In genomic region chr7:134343796-134344195, GRCh38 we compare ENCODE assay signal across 26 cellular contexts. TPM values are rescaled to one million over a fixed set of nuclear protein-coding genes. Genes with fewer than 3 reads are reported as not detected.
A peak's percentile ranks its signal among the peaks of the same experiment; 100 is the strongest.
DNase-seq lines count a peak whose midpoint lies in the region; ATAC-seq, FAIRE-seq and TF ChIP-seq lines count a peak whose summit lies in the region.
"Had no signal": no experiment of that assay in that cellular context is flagged by ENCODE, and none has a peak within 500 bp of the region (broad histone marks: within the 10 kb centered on the region; RNA-seq: fewer than 3 reads in every experiment).

No MANE protein-coding gene starts in this region.

- H3K9me3 ChIP-seq in HepG2 (ENCODE audit: low read length) (no peaks in the 10 kb centered on the region), right lobe of liver (no peaks in the 10 kb centered on the region)
- H3K9me3 ChIP-seq: BE2C; BLaER1 treated with 17β-estradiol and CSF1 and Interleukin-3, amounts not matched to agents 10 nM and 100 nM; HAP-1 had no signal

- DNase-seq in HepG2 (ENCODE audit: low spot score): no peak
- DNase-seq in right lobe of liver: no peak
- DNase-seq in cerebellar cortex (ENCODE audit: low spot score): peak; percentile 67
- DNase-seq in mesothelial cell of epicardium (ENCODE audit: low spot score in 2 of 2, unreplicated experiment in 2 of 2): no peak
- DNase-seq in NCI-H1694 (lab: John Stamatoyannopoulos, UW): no peak
- DNase-seq in T1000 (lab: John Stamatoyannopoulos, UW): no peak
- no peak for DNase-seq in NCI-H748 (lab: John Stamatoyannopoulos, UW; ENCODE audit: unreplicated experiment)
- DNase-seq: ACHN; AML-193; BE2C; CD4-positive, alpha-beta T cell; CD8-positive, alpha-beta memory T cell; DMS153; DND-41; GDM1; HFFc6 had no signal

- H3K36me3 ChIP-seq in HepG2 (replicated peaks in 1 of 2; ENCODE audit: control insufficient read depth in 1 of 2, insufficient read depth in 2 of 2, low read length in 2 of 2) (no peaks in the 10 kb centered on the region), right lobe of liver (no peaks in the 10 kb centered on the region)
- H3K36me3 ChIP-seq: BE2C; BLaER1 treated with 17β-estradiol and CSF1 and Interleukin-3, amounts not matched to agents 10 nM and 100 nM; HAP-1 had no signal

- no peak for TF ChIP-seq EP300 in HepG2 (IDR thresholded peaks at IDR 0.05; ENCODE audit: low read depth in 2 of 2, low read length in 2 of 2)
- TF ChIP-seq EP300 in HepG2 (CRISPR knock-in tag; IDR thresholded peaks at IDR 0.05; ENCODE audit: borderline replicate concordance): no peak

- no peak for FAIRE-seq in HepG2 (lab: Jason Lieb, UNC)
- FAIRE-seq: D721Med, GM12878, GM18507, H54 had no signal

- H3K4me3 Mint-ChIP-seq in mesothelial cell of epicardium: no peak overlapping the region
- H3K4me3 Mint-ChIP-seq: CD14-positive monocyte; CD4-positive, alpha-beta T cell; CD8-positive, alpha-beta memory T cell; GM23338; HFFc6 had no signal

- peaks cover 1 to 20% of the 10 kb centered on the region in 2 experiments; a peak in 3 of 5 replicates for H3K27me3 ChIP-seq in HepG2 (ENCODE audit: control insufficient read depth in 1 of 2, insufficient read depth in 2 of 2, low read length in 2 of 2)
- H3K27me3 ChIP-seq in right lobe of liver: no peaks in the 10 kb centered on the region
- H3K27me3 ChIP-seq: BE2C; BLaER1 treated with 17β-estradiol and CSF1 and Interleukin-3, amounts not matched to agents 10 nM and 100 nM had no signal

- no peaks in the 10 kb centered on the region for H3K79me2 ChIP-seq in HepG2 (ENCODE audit: insufficient read depth, low read length)

- H3K4me1 ChIP-seq in HepG2 (ENCODE audit: insufficient read depth, low read length) (no peaks in the 10 kb centered on the region), right lobe of liver (no peaks in the 10 kb centered on the region)
- H3K4me1 ChIP-seq: BE2C; BLaER1 treated with 17β-estradiol and CSF1 and Interleukin-3, amounts not matched to agents 10 nM and 100 nM; HAP-1 had no signal

- H3K4me2 ChIP-seq in HepG2 (ENCODE audit: low read depth, low read length): no peak overlapping the region
- H3K4me2 ChIP-seq: BLaER1 treated with 17β-estradiol and CSF1 and Interleukin-3, amounts not matched to agents 10 nM and 100 nM; GM23338 had no signal

- TF ChIP-seq CTCF in HepG2 (CRISPR knock-in tag; IDR thresholded peaks at IDR 0.05): no peak
- TF ChIP-seq CTCF in right lobe of liver (IDR thresholded peaks at IDR 0.05): no peak
- no peak for TF ChIP-seq CTCF in mesothelial cell of epicardium (IDR thresholded peaks at IDR 0.05; ENCODE audit: unreplicated experiment)

- peaks cover 10% of the 10 kb centered on the region for H3K4me1 Mint-ChIP-seq in mesothelial cell of epicardium
- H3K4me1 Mint-ChIP-seq: CD14-positive monocyte; CD8-positive, alpha-beta memory T cell; GM23338 had no signal

- CTCF ChIA-PET in HepG2 (lab: Yijun Ruan, JAX; ENCODE audit: low intra/inter-chr PET ratio, low total read pairs): no interaction called here

- H4K20me1 ChIP-seq in HepG2 (ENCODE audit: insufficient read depth, low read length): no peaks in the 10 kb centered on the region
- H4K20me1 ChIP-seq: BLaER1 treated with 17β-estradiol and CSF1 and Interleukin-3, amounts not matched to agents 10 nM and 100 nM had no signal

- POLR2A ChIA-PET in HepG2 (lab: Yijun Ruan, JAX): no interaction called here

- BruUV-seq in HepG2 (replicated peaks; lab: Mats Ljungman, UMichigan): no TSS peak

- TF ChIP-seq RAD21 in HepG2 (CRISPR knock-in tag; IDR thresholded peaks at IDR 0.05): no peak

- intact Hi-C loops in HepG2 (cut with micrococcal nuclease; ENCODE audit: unreplicated experiment) (no loop called here), right lobe of liver (cut with DNase I) (no loop called here)

- peak overlapping the region; percentile 19 for H3K27ac Mint-ChIP-seq in mesothelial cell of epicardium
- H3K27ac Mint-ChIP-seq: CD14-positive monocyte; CD4-positive, alpha-beta T cell; CD8-positive, alpha-beta memory T cell; GM23338; HFFc6 had no signal

- H3K9me3 Mint-ChIP-seq in mesothelial cell of epicardium: peaks cover 4% of the 10 kb centered on the region
- H3K9me3 Mint-ChIP-seq: CD14-positive monocyte; CD4-positive, alpha-beta T cell; HFFc6 had no signal

- TF ChIP-seq POLR2A in HepG2 (IDR thresholded peaks at IDR 0.05; ENCODE audit: insufficient read depth in 1 of 2, low read depth in 2 of 2, low read length in 2 of 2) (no peak), right lobe of liver (IDR thresholded peaks at IDR 0.05) (no peak)

- no peak overlapping the region for H2AFZ ChIP-seq in HepG2 (ENCODE audit: low read length)

- in situ Hi-C loops in HepG2 (cut with HindIII; ENCODE audit: extremely low pct_ligation_motif_present, low pct_unique_long_range_greater_than_20kb): no loop called here

- ATAC-seq in HepG2 (no peak), right lobe of liver (no peak), GM19351 (IDR thresholded peaks at IDR 0.05; ENCODE audit: unreplicated experiment) (no peak)
- ATAC-seq: GM12878, GM23338 had no signal

- no peak overlapping the region for H3K9ac ChIP-seq in HepG2 (ENCODE audit: insufficient read depth, low read depth, low read length)
- H3K9ac ChIP-seq: BLaER1 treated with 17β-estradiol and CSF1 and Interleukin-3, amounts not matched to agents 10 nM and 100 nM had no signal

- no peaks in the 10 kb centered on the region for H3K36me3 Mint-ChIP-seq in mesothelial cell of epicardium
- H3K36me3 Mint-ChIP-seq: CD14-positive monocyte had no signal

- no peak overlapping the region for H3K4me3 ChIP-seq in HepG2 (replicated peaks in 1 of 3; ENCODE audit: insufficient read depth in 1 of 3, low read depth in 2 of 3, low read length in 3 of 3)
- H3K4me3 ChIP-seq in right lobe of liver: no peak overlapping the region
- H3K4me3 ChIP-seq: BLaER1 treated with 17β-estradiol and CSF1 and Interleukin-3, amounts not matched to agents 10 nM and 100 nM; GM12878; GM23338; HAP-1 had no signal

- H3K27me3 Mint-ChIP-seq in mesothelial cell of epicardium (ENCODE audit: low read depth): peaks cover 28% of the 10 kb centered on the region

- WGBS in HepG2 (ENCODE audit: low lambda C conversion rate): 29% methylated on average over 6 of the region's 6 CpGs
- 88% methylated on average over 4 of the region's 6 CpGs for WGBS in right lobe of liver (ENCODE audit: insufficient coverage, low coverage, low lambda C conversion rate, missing lambda C conversion rate)

- H3K27ac ChIP-seq in HepG2 (ENCODE audit: extremely low read length, insufficient read depth, low read length) (no peak overlapping the region), right lobe of liver (no peak overlapping the region)
- H3K27ac ChIP-seq: 22Rv1; BLaER1 treated with 17β-estradiol and CSF1 and Interleukin-3, amounts not matched to agents 10 nM and 100 nM had no signal

TF ChIP-seq in HepG2, 621 proteins besides CTCF, POLR2A, EP300 and RAD21:
- TF ChIP-seq ZNF7 (CRISPR knock-in tag; IDR thresholded peaks at IDR 0.05) (0 out of 2 replicates have a peak, but pooled peaks have one; percentile 27), ZNF230 (CRISPR knock-in tag; IDR thresholded peaks at IDR 0.05) (no peak)

RNA-seq across cellular contexts. Expression of gene SLC35B4, which starts 27.1 kb away (rescaled TPM):
- total RNA-seq in HepG2 (2016; rRNA removed; fragmentation: Illumina TruSeq; extraction: Trizol) (10.8 and 17.1 TPM in 2 replicates), right lobe of liver (10 to 100 TPM in 4 of 6 experiments, 1 to 10 TPM in 2; 8.9 to 13.5 (median 10.4) TPM), mesothelial cell of epicardium (24.5 to 25.8 TPM (median 25.4 TPM) in 3 replicates)
- total RNA-seq in HepG2 (2016; cell fraction: cytosol; rRNA removed; fragmentation: Illumina TruSeq; extraction: Trizol; ENCODE audit: low read depth): 1.7 and 2.6 TPM in 2 replicates
- total RNA-seq in HepG2 (2016; cell fraction: insoluble cytoplasmic fraction; rRNA removed; fragmentation: Illumina TruSeq; extraction: Trizol): 10.6 and 17.5 TPM in 2 replicates
- 6.0 and 6.2 TPM in 2 replicates for total RNA-seq in HepG2 (2016; cell fraction: membrane; rRNA removed; fragmentation: Illumina TruSeq; extraction: Trizol)
- total RNA-seq in HepG2 (2016; cell fraction: nucleus; rRNA removed; fragmentation: Illumina TruSeq; extraction: Trizol): 20.5 and 23.5 TPM in 2 replicates
- 13.2 and 17.8 TPM in 2 replicates for polyA plus RNA-seq in HepG2 (2011; rRNA removed)
- 9.1 and 10.5 TPM in 2 replicates for polyA plus RNA-seq in HepG2 (2011; cell fraction: cytosol; rRNA removed)
- 17.4 and 25.2 TPM in 2 replicates for polyA plus RNA-seq in HepG2 (2011; cell fraction: nucleus; rRNA removed)
- polyA plus RNA-seq in HepG2 (2012): 8.8 and 9.4 TPM in 2 replicates
- polyA plus RNA-seq in HepG2 (2016; cell fraction: cytosol; fragmentation: Illumina TruSeq; extraction: Trizol; ENCODE audit: low read depth): 2.2 and 3.0 TPM in 2 replicates
- 9.1 and 9.9 TPM in 2 replicates for polyA plus RNA-seq in HepG2 (2016; cell fraction: insoluble cytoplasmic fraction; fragmentation: Illumina TruSeq; extraction: Trizol; ENCODE audit: low read depth)
- polyA plus RNA-seq in HepG2 (2016; cell fraction: membrane; fragmentation: Illumina TruSeq; extraction: Trizol; ENCODE audit: low read depth): 3.4 and 3.9 TPM in 2 replicates
- 40.7 and 42.9 TPM in 2 replicates for polyA plus RNA-seq in HepG2 (2016; cell fraction: nucleus; fragmentation: Illumina TruSeq; extraction: Trizol; ENCODE audit: insufficient read depth, low read depth)
- 30.7 and 61.9 TPM in 2 replicates for polyA minus RNA-seq in HepG2 (2011; rRNA and poly(A)+ RNA removed; ENCODE audit: low replicate concordance)
- polyA minus RNA-seq in HepG2 (2011; cell fraction: cytosol; rRNA and poly(A)+ RNA removed): 8.2 and 14.1 TPM in 2 replicates
- polyA minus RNA-seq in HepG2 (2011; cell fraction: nucleus; rRNA and poly(A)+ RNA removed): 18.3 and 24.1 TPM in 2 replicates
